8 cellular contexts compared by ENCODE assay signal in genomic region chr2:27663160-27663462, GRCh38. TPM values are rescaled to one million over a fixed set of nuclear protein-coding genes. Genes with fewer than 3 reads are reported as not detected.
DNase-seq lines count a peak whose midpoint lies in the region; ATAC-seq, FAIRE-seq and TF ChIP-seq lines count a peak whose summit lies in the region.

No MANE protein-coding gene starts in this region.

- WGBS in adipose tissue, 3 donors = 0 to 1% (median 0%) methylated on average over 16 of the region's 16 CpGs

- peaks cover 12 to 25% of the 10 kb centered on the region in 2 donors for H3K36me3 ChIP-seq in kidney (ENCODE audit: control insufficient read depth in 1 of 2, insufficient read depth in 2 of 2, low read length in 2 of 2)

- H3K4me3 ChIP-seq in kidney (ENCODE audit: low read length in 2 of 2) = peak overlapping the region; percentile 97 to 100

- H3K9ac ChIP-seq in kidney (ENCODE audit: low read length in 2 of 2) = peak overlapping the region; percentile 70 to 78

- no peak for FAIRE-seq in kidney (lab: Jason Lieb, UNC)

- ATAC-seq in GM18517 (IDR thresholded peaks at IDR 0.05; ENCODE audit: unreplicated experiment) (peak; percentile 53), HG03139 (IDR thresholded peaks at IDR 0.05; ENCODE audit: unreplicated experiment) (peak; percentile 44)

- DNase-seq in kidney (peak; percentile 89), substantia nigra (lab: John Stamatoyannopoulos, UW) (no peak), COR-L47 (lab: John Stamatoyannopoulos, UW) (no peak), iPS-NIHi11 (ENCODE audit: low spot score) (no peak), LoVo (ENCODE audit: low spot score) (no peak)

- TF ChIP-seq CTCF in kidney (IDR thresholded peaks at IDR 0.05; ENCODE audit: borderline replicate concordance, extremely low read depth, insufficient read depth) = no peak

- H3K4me1 ChIP-seq in kidney (ENCODE audit: control insufficient read depth in 1 of 2, insufficient read depth in 1 of 2, low read depth in 1 of 2, low read length in 2 of 2) = peaks cover 12% of the 10 kb centered on the region in 2 donors

- no peaks in the 10 kb centered on the region for H3K9me3 ChIP-seq in kidney (ENCODE audit: control insufficient read depth in 1 of 2, low read length in 2 of 2)

- intact Hi-C loops in kidney (cut with DNase I) = no loop called here

- H3K27ac ChIP-seq in adipose tissue (ENCODE audit: low read depth, low read length) = peak overlapping the region; percentile 89
- H3K27ac ChIP-seq in kidney (ENCODE audit: low read depth in 2 of 2, low read length in 2 of 2) = peak overlapping the region; percentile 91 to 95
- peak overlapping the region; percentile 89 for H3K27ac ChIP-seq in substantia nigra (ENCODE audit: low read depth, low read length, poor library complexity, severe bottlenecking)

RNA-seq across cellular contexts. Expression of gene SUPT7L, which starts 0.3 kb away (rescaled TPM):
- polyA plus RNA-seq in adipose tissue (10 to 100 TPM; 11.3 to 22.9 (median 17.5) TPM), kidney (ENCODE audit: insufficient read depth, low read depth, low replicate concordance) (28.1 TPM)
- total RNA-seq in kidney = 29.6 TPM

RNA-seq across cellular contexts. Expression of gene SLC4A1AP, which starts 0.6 kb away (rescaled TPM):
- polyA plus RNA-seq in adipose tissue (10 to 100 TPM in 2 of 3 donors, 1 to 10 TPM in 1; 7.0 to 14.6 (median 13.8) TPM), kidney (ENCODE audit: insufficient read depth, low read depth, low replicate concordance) (19.1 TPM)
- 20.9 TPM for total RNA-seq in kidney

RNA-seq across cellular contexts. Expression of gene GPN1, which starts 34.3 kb away (rescaled TPM):
- polyA plus RNA-seq in adipose tissue (10 to 100 TPM; 19.7 to 25.7 (median 20.2) TPM), kidney (ENCODE audit: insufficient read depth, low read depth, low replicate concordance) (31.6 TPM)
- total RNA-seq in kidney = 28.1 TPM

RNA-seq across cellular contexts. Expression of gene CCDC121, which starts 34.3 kb away (rescaled TPM):
- polyA plus RNA-seq in adipose tissue (1 to 10 TPM; 1.5 to 4.7 (median 1.7) TPM), kidney (ENCODE audit: insufficient read depth, low read depth, low replicate concordance) (4.2 TPM)
- 5.6 TPM for total RNA-seq in kidney
